ENCODE assay signal across 39 cellular contexts in genomic region chr12:125968413-125968812, GRCh38.
"Had no signal": no experiment of that assay in that cellular context is flagged by ENCODE, and none has a peak within 500 bp of the region (broad histone marks: within the 10 kb centered on the region; RNA-seq: fewer than 3 reads in every experiment).

No MANE protein-coding gene starts in this region.

- H3K36me3 ChIP-seq: adrenal gland, ascending aorta, brain microvascular endothelial cell, breast epithelium, cardiac muscle cell had no signal

- H3K27ac Mint-ChIP-seq: activated naive CD4-positive, alpha-beta T cell treated with anti-CD3 and anti-CD28 coated beads for 36 hours; activated naive CD4-positive, alpha-beta T cell treated with anti-CD3 and anti-CD28 coated beads, Interleukin-2, amount 10 ng/mL, durations not matched to agents 7 days and 5 days; activated naive CD4-positive, alpha-beta T cell treated with anti-CD3 and anti-CD28 coated beads, Interleukin-2, amount 50 U/mL, for 24 hours; activated naive CD4-positive, alpha-beta T cell treated with anti-CD3 and anti-CD28 coated beads, Interleukin-2, amount 50 U/mL, for 72 hours; activated naive CD8-positive, alpha-beta T cell; activated naive CD8-positive, alpha-beta T cell treated with anti-CD3 and anti-CD28 coated beads for 36 hours; activated naive CD8-positive, alpha-beta T cell treated with anti-CD3 and anti-CD28 coated beads, Interleukin-2, amount 10 ng/mL, durations not matched to agents 7 days and 5 days; activated naive CD8-positive, alpha-beta T cell treated with anti-CD3 and anti-CD28 coated beads, Interleukin-2, amount 50 U/mL, for 24 hours; activated T-cell treated with anti-CD3 and anti-CD28 coated beads, Interleukin-2, amount 50 U/mL, for 24 hours; activated T-cell treated with anti-CD3 and anti-CD28 coated beads, Interleukin-2, amount 50 U/mL, for 72 hours; activated T-helper 1 cell treated with anti-CD3 and anti-CD28 coated beads, Interleukin-12 subunit alpha, Interleukin-12 subunit beta, Interleukin-2, Interleukin-4 antibody, amounts not matched to agents 30 ng/mL and 10 ng/mL and 1 ng/mL, durations not matched to agents 14 hours and 24 hours and 36 hours; activated T-helper 17 cell treated with anti-CD3 and anti-CD28 coated beads, Interleukin-2, amount 50 U/mL, for 72 hours; activated T-helper 2 cell treated with anti-CD3 and anti-CD28 coated beads, Interferon-gamma antibody, Interleukin-2, Interleukin-4, amounts not matched to agents 10 μg/mL and 5 μg/mL and 100 μg/mL, durations not matched to agents 14 hours and 24 hours and 36 hours; brain had no signal

- DNase-seq: activated effector memory CD4-positive, alpha-beta T cell treated with anti-CD3 and anti-CD28 coated beads, Interleukin-2, amount 50 U/mL, for 16 hours; activated effector memory CD4-positive, alpha-beta T cell treated with Interleukin-2 at 50 U/mL for 16 hours; activated gamma-delta T cell; activated gamma-delta T cell treated with Interleukin-2 at 50 U/mL for 16 hours; activated naive CD4-positive, alpha-beta T cell; activated naive CD4-positive, alpha-beta T cell treated with anti-CD3 and anti-CD28 coated beads for 36 hours; activated naive CD4-positive, alpha-beta T cell treated with anti-CD3 and anti-CD28 coated beads, Interleukin-2, amount 10 ng/mL, durations not matched to agents 7 days and 5 days; activated naive CD4-positive, alpha-beta T cell treated with anti-CD3 and anti-CD28 coated beads, Interleukin-2, amount 50 U/mL, for 16 hours; activated naive CD4-positive, alpha-beta T cell treated with Interleukin-2 at 50 U/mL for 16 hours; activated naive CD8-positive, alpha-beta T cell treated with anti-CD3 and anti-CD28 coated beads for 36 hours; activated naive CD8-positive, alpha-beta T cell treated with anti-CD3 and anti-CD28 coated beads, Interleukin-2, amount 10 ng/mL, durations not matched to agents 7 days and 5 days; activated naive CD8-positive, alpha-beta T cell treated with anti-CD3 and anti-CD28 coated beads, Interleukin-2, amount 50 U/mL, for 24 hours; activated T-cell treated with anti-CD3 and anti-CD28 coated beads, Interleukin-2, amount 50 U/mL, for 24 hours; activated T-cell treated with anti-CD3 and anti-CD28 coated beads, Interleukin-2, amount 50 U/mL, for 4 hours; activated T-cell treated with anti-CD3 and anti-CD28 coated beads, Interleukin-2, amount 50 U/mL, for 48 hours; activated T-cell treated with anti-CD3 and anti-CD28 coated beads, Interleukin-2, amount 50 U/mL, for 72 hours; adrenal gland; amniotic stem cell; amygdala; anterior cingulate cortex; aorta; body of pancreas; brain microvascular endothelial cell; caudate nucleus; central memory CD4-positive, alpha-beta T cell; cerebellar nuclear complex had no signal

- H3K4me3 ChIP-seq: adrenal gland, ascending aorta, body of pancreas, breast epithelium, cardiac muscle cell had no signal

- H3K27me3 ChIP-seq: adrenal gland, ascending aorta, body of pancreas, brain microvascular endothelial cell, cardiac muscle cell had no signal

- H3K27me3 Mint-ChIP-seq: activated naive CD4-positive, alpha-beta T cell treated with anti-CD3 and anti-CD28 coated beads, Interleukin-2, amount 10 ng/mL, durations not matched to agents 7 days and 5 days; activated naive CD4-positive, alpha-beta T cell treated with anti-CD3 and anti-CD28 coated beads, Interleukin-2, amount 50 U/mL, for 24 hours; activated naive CD8-positive, alpha-beta T cell; activated naive CD8-positive, alpha-beta T cell treated with anti-CD3 and anti-CD28 coated beads, Interleukin-2, amount 10 ng/mL, durations not matched to agents 7 days and 5 days; activated naive CD8-positive, alpha-beta T cell treated with anti-CD3 and anti-CD28 coated beads, Interleukin-2, amount 50 U/mL, for 24 hours; activated T-cell treated with anti-CD3 and anti-CD28 coated beads, Interleukin-2, amount 50 U/mL, for 24 hours; activated T-helper 17 cell treated with anti-CD3 and anti-CD28 coated beads, Interleukin-2, amount 50 U/mL, for 72 hours; central memory CD8-positive, alpha-beta T cell had no signal

- ATAC-seq: activated naive CD4-positive, alpha-beta T cell treated with anti-CD3 and anti-CD28 coated beads, Interleukin-2, amount 50 U/mL, for 72 hours; activated naive CD8-positive, alpha-beta T cell treated with anti-CD3 and anti-CD28 coated beads, Interleukin-2, amount 50 U/mL, for 24 hours; activated T-cell treated with anti-CD3 and anti-CD28 coated beads, Interleukin-2, amount 50 U/mL, for 4 hours; activated T-cell treated with anti-CD3 and anti-CD28 coated beads, Interleukin-2, amount 50 U/mL, for 72 hours; activated T-helper 17 cell treated with anti-CD3 and anti-CD28 coated beads, Interleukin-2, amount 50 U/mL, for 72 hours; body of pancreas had no signal

- H3K4me1 Mint-ChIP-seq: activated naive CD4-positive, alpha-beta T cell treated with anti-CD3 and anti-CD28 coated beads, Interleukin-2, amount 10 ng/mL, durations not matched to agents 7 days and 5 days; activated naive CD4-positive, alpha-beta T cell treated with anti-CD3 and anti-CD28 coated beads, Interleukin-2, amount 50 U/mL, for 24 hours; activated naive CD8-positive, alpha-beta T cell treated with anti-CD3 and anti-CD28 coated beads for 36 hours; activated naive CD8-positive, alpha-beta T cell treated with anti-CD3 and anti-CD28 coated beads, Interleukin-2, amount 10 ng/mL, durations not matched to agents 7 days and 5 days; activated naive CD8-positive, alpha-beta T cell treated with anti-CD3 and anti-CD28 coated beads, Interleukin-2, amount 50 U/mL, for 24 hours; activated T-helper 17 cell treated with anti-CD3 and anti-CD28 coated beads, Interleukin-2, amount 50 U/mL, for 72 hours; brain; central memory CD8-positive, alpha-beta T cell had no signal

- H3K27ac ChIP-seq: adrenal gland, ascending aorta, body of pancreas, brain microvascular endothelial cell, breast epithelium, cardiac muscle cell had no signal

- FAIRE-seq: astrocyte, bronchial epithelial cell had no signal

- H3K36me3 Mint-ChIP-seq: activated naive CD4-positive, alpha-beta T cell treated with anti-CD3 and anti-CD28 coated beads, Interleukin-2, amount 10 ng/mL, durations not matched to agents 7 days and 5 days; activated naive CD4-positive, alpha-beta T cell treated with anti-CD3 and anti-CD28 coated beads, Interleukin-2, amount 50 U/mL, for 24 hours; activated naive CD4-positive, alpha-beta T cell treated with anti-CD3 and anti-CD28 coated beads, Interleukin-2, amount 50 U/mL, for 72 hours; activated naive CD8-positive, alpha-beta T cell; activated naive CD8-positive, alpha-beta T cell treated with anti-CD3 and anti-CD28 coated beads for 36 hours; activated naive CD8-positive, alpha-beta T cell treated with anti-CD3 and anti-CD28 coated beads, Interleukin-2, amount 10 ng/mL, durations not matched to agents 7 days and 5 days; brain had no signal

- H3K4me1 ChIP-seq: adrenal gland, ascending aorta, body of pancreas, breast epithelium had no signal

- H3K4me3 Mint-ChIP-seq: activated naive CD4-positive, alpha-beta T cell treated with anti-CD3 and anti-CD28 coated beads for 36 hours; activated naive CD4-positive, alpha-beta T cell treated with anti-CD3 and anti-CD28 coated beads, Interleukin-2, amount 10 ng/mL, durations not matched to agents 7 days and 5 days; activated naive CD4-positive, alpha-beta T cell treated with anti-CD3 and anti-CD28 coated beads, Interleukin-2, amount 50 U/mL, for 24 hours; activated naive CD8-positive, alpha-beta T cell; activated naive CD8-positive, alpha-beta T cell treated with anti-CD3 and anti-CD28 coated beads for 36 hours; activated naive CD8-positive, alpha-beta T cell treated with anti-CD3 and anti-CD28 coated beads, Interleukin-2, amount 10 ng/mL, durations not matched to agents 7 days and 5 days; activated naive CD8-positive, alpha-beta T cell treated with anti-CD3 and anti-CD28 coated beads, Interleukin-2, amount 50 U/mL, for 24 hours; activated T-cell treated with anti-CD3 and anti-CD28 coated beads, Interleukin-2, amount 50 U/mL, for 24 hours; activated T-cell treated with anti-CD3 and anti-CD28 coated beads, Interleukin-2, amount 50 U/mL, for 4 hours; activated T-cell treated with anti-CD3 and anti-CD28 coated beads, Interleukin-2, amount 50 U/mL, for 72 hours; activated T-helper 1 cell treated with anti-CD3 and anti-CD28 coated beads, Interleukin-12 subunit alpha, Interleukin-12 subunit beta, Interleukin-2, Interleukin-4 antibody, amounts not matched to agents 30 ng/mL and 10 ng/mL and 1 ng/mL, durations not matched to agents 14 hours and 24 hours and 36 hours; activated T-helper 17 cell treated with anti-CD3 and anti-CD28 coated beads, Interleukin-2, amount 50 U/mL, for 72 hours; brain; central memory CD8-positive, alpha-beta T cell had no signal

- H3K9me3 ChIP-seq: adrenal gland, ascending aorta, body of pancreas, breast epithelium had no signal
